ENCODE assay signal across 22 cellular contexts in the genomic region with DNA sequence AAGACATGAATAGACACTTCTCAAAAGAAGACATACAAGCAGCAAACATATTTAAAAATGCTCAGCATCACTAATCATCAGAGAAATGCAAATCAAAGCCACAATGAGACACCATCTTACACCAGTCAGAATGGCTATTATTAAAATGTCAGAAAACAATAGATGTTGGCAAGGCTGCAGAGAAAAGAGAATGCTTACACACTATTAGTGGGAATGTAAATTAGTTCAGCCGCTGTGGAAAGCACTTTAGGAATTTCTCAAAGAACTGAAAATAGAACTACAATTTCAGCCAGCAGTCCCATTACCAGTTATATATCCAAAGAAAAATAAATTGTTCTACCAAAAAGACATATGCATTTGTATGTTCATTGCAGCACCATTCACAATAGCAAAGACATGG.
"Had no signal": no experiment of that assay in that cellular context is flagged by ENCODE, and none has a peak within 500 bp of the region (broad histone marks: within the 10 kb centered on the region; RNA-seq: fewer than 3 reads in every experiment).

No MANE protein-coding gene starts in this region.

- ATAC-seq: heart right ventricle; left cardiac atrium; left lung; mucosa of descending colon; sciatic nerve; stimulated activated effector memory CD8-positive, alpha-beta T cell treated with anti-CD3 and anti-CD28 coated beads, Interleukin-12 subunit alpha, Interleukin-12 subunit beta, amount 100 ng/mL, for 72 hours had no signal

- H3K4me3 ChIP-seq: heart right ventricle, left lung, mucosa of descending colon, prostate gland, right atrium auricular region, stomach, thyroid gland, vagina had no signal

- H3K36me3 ChIP-seq: heart right ventricle, left lung, prostate gland, right atrium auricular region, stomach, thyroid gland, vagina had no signal

- H3K27ac ChIP-seq: heart right ventricle, left lung, prostate gland, right atrium auricular region, stomach, thyroid gland, vagina had no signal

- DNase-seq: cortex of kidney; effector CD4-positive, alpha-beta T cell; foreskin melanocyte; glutamatergic neuron; heart right ventricle; hippocampal formation; left cardiac atrium; left lung; mesenchymal stem cell; mucosa of descending colon; naive B cell; nucleus accumbens; stimulated activated CD4-positive, alpha-beta T cell treated with anti-CD3 and anti-CD28 coated beads, Interleukin-2, amount 100 ng/mL, for 24 hours; stimulated activated CD4-positive, alpha-beta T cell treated with anti-CD3 and anti-CD28 coated beads, Interleukin-4, amount 100 ng/mL, for 24 hours; stimulated activated naive CD4-positive, alpha-beta T cell treated with Interleukin-2 at 50 U/mL for 16 hours; stomach; thyroid gland had no signal

- H3K4me1 ChIP-seq: heart right ventricle, left lung, prostate gland, right atrium auricular region, stomach, thyroid gland, vagina had no signal

- H3K9me3 ChIP-seq: left lung, mucosa of descending colon, prostate gland, right atrium auricular region, stomach, thyroid gland, vagina had no signal

- H3K27me3 ChIP-seq: heart right ventricle, left lung, right atrium auricular region, stomach, thyroid gland, vagina had no signal
